Comparison of ENCODE assay signal across 2 cellular contexts in the genomic region with DNA sequence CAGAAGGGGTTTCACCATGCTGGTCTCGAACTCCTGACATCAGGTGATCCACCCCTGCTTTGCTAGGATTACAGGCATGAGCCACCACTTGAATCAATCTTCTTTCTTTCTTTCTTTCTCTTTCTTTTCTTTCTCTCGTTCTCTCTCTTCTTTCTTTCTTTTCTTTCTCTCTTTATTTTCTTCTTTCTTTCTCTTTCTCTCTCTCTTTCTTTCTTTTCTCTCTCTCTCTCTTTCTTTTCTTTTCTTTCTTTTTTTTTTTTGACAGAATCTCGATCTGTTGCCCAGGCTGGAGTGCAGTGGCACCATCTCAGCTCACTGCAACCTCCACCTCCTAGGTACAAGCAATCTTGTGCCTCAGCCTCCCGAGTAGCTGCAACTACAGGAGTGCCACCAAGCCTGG.
A peak's percentile ranks its signal among the peaks of the same experiment; 100 is the strongest.
TF ChIP-seq lines count a peak whose summit lies in the region.

No MANE protein-coding gene starts in this region.

TF ChIP-seq in K562, 482 proteins besides CTCF, POLR2A, EP300 and RAD21:
- TF ChIP-seq ZBTB5 (IDR thresholded peaks at IDR 0.05): 0 out of 2 replicates have a peak, but pooled peaks have one; percentile 54
- no peak for TF ChIP-seq PHTF2 (CRISPR knock-in tag; IDR thresholded peaks at IDR 0.05)
- no peak for TF ChIP-seq RBM17 (IDR thresholded peaks at IDR 0.05; ENCODE audit: borderline replicate concordance, low read depth, low read length)
- 0 out of 2 replicates have a peak, but pooled peaks have one; percentile 23 for TF ChIP-seq HLTF (IDR thresholded peaks at IDR 0.05)
- TF ChIP-seq, protein P1, sequence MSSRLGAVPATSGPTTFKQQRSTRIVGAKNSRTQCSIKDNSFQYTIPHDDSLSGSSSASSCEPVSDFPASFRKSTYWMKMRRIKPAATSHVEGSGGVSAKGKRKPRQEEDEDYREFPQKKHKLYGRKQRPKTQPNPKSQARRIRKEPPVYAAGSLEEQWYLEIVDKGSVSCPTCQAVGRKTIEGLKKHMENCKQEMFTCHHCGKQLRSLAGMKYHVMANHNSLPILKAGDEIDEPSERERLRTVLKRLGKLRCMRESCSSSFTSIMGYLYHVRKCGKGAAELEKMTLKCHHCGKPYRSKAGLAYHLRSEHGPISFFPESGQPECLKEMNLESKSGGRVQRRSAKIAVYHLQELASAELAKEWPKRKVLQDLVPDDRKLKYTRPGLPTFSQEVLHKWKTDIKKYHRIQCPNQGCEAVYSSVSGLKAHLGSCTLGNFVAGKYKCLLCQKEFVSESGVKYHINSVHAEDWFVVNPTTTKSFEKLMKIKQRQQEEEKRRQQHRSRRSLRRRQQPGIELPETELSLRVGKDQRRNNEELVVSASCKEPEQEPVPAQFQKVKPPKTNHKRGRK (tag; IDR thresholded peaks at IDR 0.05): peak; percentile 84

TF ChIP-seq in endothelial cell of umbilical vein, 7 proteins besides CTCF, POLR2A, EP300 and RAD21:
- TF ChIP-seq JUN (IDR thresholded peaks at IDR 0.05; ENCODE audit: borderline replicate concordance, insufficient read depth, insufficient read length, low read depth) (no peak), POLR2AphosphoS5 (IDR thresholded peaks at IDR 0.05; ENCODE audit: insufficient read depth, low read depth, low read length) (no peak), MYC (IDR thresholded peaks at IDR 0.05; ENCODE audit: low read depth, low read length) (no peak), EZH2 (IDR thresholded peaks at IDR 0.05; ENCODE audit: borderline replicate concordance, low read depth, low read length, severe bottlenecking) (no peak), GATA2 (IDR thresholded peaks at IDR 0.05; ENCODE audit: insufficient read depth, insufficient read length, low read depth, low read length) (no peak), FOS (IDR thresholded peaks at IDR 0.05; ENCODE audit: borderline replicate concordance, insufficient read depth, low read length) (no peak)
